8 cellular contexts compared by ENCODE assay signal in the genomic region with DNA sequence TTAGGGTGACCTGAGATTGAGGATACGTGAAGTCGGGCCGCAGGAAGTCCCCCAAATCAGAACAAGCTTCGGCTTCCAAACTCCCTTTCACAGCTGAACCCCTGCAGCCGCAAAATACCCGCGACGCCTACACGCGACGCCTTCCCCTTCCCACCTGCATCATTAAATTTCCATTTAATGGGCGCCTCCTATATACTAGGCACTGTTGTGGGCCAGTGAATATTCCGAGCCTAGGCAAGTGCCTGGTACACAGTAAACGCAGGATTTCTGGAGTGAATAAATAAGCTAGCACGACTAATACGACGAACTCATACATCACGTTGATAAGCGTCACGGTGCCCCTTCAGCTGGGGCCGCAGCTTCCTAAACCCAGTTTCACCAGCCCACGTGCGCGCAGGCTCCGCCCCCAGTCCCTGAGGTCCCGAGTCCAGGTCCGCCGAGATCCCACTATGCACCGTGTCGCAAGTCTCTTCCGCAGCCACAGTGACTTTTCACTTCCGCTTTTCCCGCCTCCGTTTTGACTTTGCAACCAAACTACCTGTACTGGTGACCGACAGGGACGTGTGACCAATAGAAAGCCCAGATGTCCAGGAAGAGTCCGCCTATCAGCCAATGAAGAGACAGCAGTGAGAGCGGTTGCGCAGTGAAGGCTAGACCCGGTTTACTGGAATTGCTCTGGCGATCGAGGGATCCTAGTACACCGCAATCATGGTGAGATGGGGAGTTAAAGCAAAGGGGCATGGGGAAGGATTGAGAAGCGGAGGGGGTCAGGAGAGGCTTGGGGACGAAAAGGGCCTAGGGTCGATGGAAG. TPM values are rescaled to one million over a fixed set of nuclear protein-coding genes. Genes with fewer than 3 reads are reported as not detected.
DNase-seq lines count a peak whose midpoint lies in the region; ATAC-seq and TF ChIP-seq lines count a peak whose summit lies in the region.

Gene PSMB3, plus strand, starts transcription at position 623 of the 811 bp plus-strand sequence. Its CDS starts 86 bp downstream, at position 709.

- H4K20me1 ChIP-seq in hepatocyte (ENCODE audit: insufficient read depth, poor library complexity, severe bottlenecking) = no peaks in the 10 kb centered on the region

- H3K27ac ChIP-seq in hepatocyte (peak within 1 kb of the TSS; percentile 82), aorta (ENCODE audit: low read depth in 1 of 2, low read length in 2 of 2) (peak within 1 kb of the TSS in 1 of 2 donors; percentile 84)

- H3K27me3 ChIP-seq in hepatocyte (no peaks in the 10 kb centered on the region), aorta (ENCODE audit: control insufficient read depth in 1 of 2, insufficient read depth in 2 of 2, low read length in 1 of 2) (no peaks in the 10 kb centered on the region)

- no peaks in the 10 kb centered on the region for H3K9me2 ChIP-seq in hepatocyte (replicated peaks; ENCODE audit: insufficient read depth)

- intact Hi-C loops in aorta (cut with DNase I) = loop anchor here in 1 of 2 donors (5.0 kb wide), 1 partner anchor 45 kb away; the partner anchor contains the start of gene PIP4K2B

- peak within 1 kb of the TSS; percentile 79 for H3K4me3 ChIP-seq in astrocyte of the cerebellum (ENCODE audit: low read depth, low read length)
- peak within 1 kb of the TSS; percentile 43 for H3K4me3 ChIP-seq in hepatocyte
- peak within 1 kb of the TSS; percentile 63 to 81 for H3K4me3 ChIP-seq in aorta (ENCODE audit: low read length in 2 of 2)

- peak; percentile 84 for ATAC-seq in GM18517 (IDR thresholded peaks at IDR 0.05; ENCODE audit: unreplicated experiment)
- peak; percentile 77 for ATAC-seq in HG03039 (IDR thresholded peaks at IDR 0.05; ENCODE audit: unreplicated experiment)
- ATAC-seq in aorta (ENCODE audit: low FRiP score) = peak; percentile 92

- WGBS in hepatocyte (ENCODE audit: low lambda C conversion rate, missing lambda C conversion rate) = under 1% methylated on average over 46 of the region's 46 CpGs
- 0% methylated on average over 46 of the region's 46 CpGs for WGBS in aorta, 2 donors

- H3K79me2 ChIP-seq in hepatocyte = peaks cover 35% of the 10 kb centered on the region

- DNase-seq in NCI-H2081 (lab: John Stamatoyannopoulos, UW) (peak; percentile 99 to 100), T-helper 9 cell (peak; percentile 88), astrocyte of the cerebellum (ENCODE audit: low read depth) (peak; percentile 97), hepatocyte (ENCODE audit: low spot score) (peak; percentile 98), renal cortical epithelial cell (ENCODE audit: low read depth) (peak; percentile 99), aorta (peak; percentile 98 to 99)

- in situ Hi-C loops in astrocyte of the cerebellum (cut with HindIII; ENCODE audit: low sequenced_read_pairs) = no loop called here

- peak within 1 kb of the TSS; percentile 99 for H3K4me2 ChIP-seq in hepatocyte

- TF ChIP-seq CTCF in astrocyte of the cerebellum (IDR thresholded peaks at IDR 0.05; ENCODE audit: low read depth, low read length, missing control alignments) = no peak
- TF ChIP-seq CTCF in hepatocyte (IDR thresholded peaks at IDR 0.05; ENCODE audit: poor library complexity) = no peak

- peak within 1 kb of the TSS; percentile 76 for H2AFZ ChIP-seq in hepatocyte

- H3K4me1 ChIP-seq in hepatocyte (ENCODE audit: insufficient read depth) (peaks cover 26% of the 10 kb centered on the region), aorta (ENCODE audit: control insufficient read depth in 1 of 2, insufficient read depth in 2 of 2, low read length in 2 of 2) (no peaks in the 10 kb centered on the region)

- H3K9me3 ChIP-seq in hepatocyte (ENCODE audit: low read depth) (no peaks in the 10 kb centered on the region), aorta (ENCODE audit: control insufficient read depth, low read length) (no peaks in the 10 kb centered on the region)

- no peaks in the 10 kb centered on the region for H3K36me3 ChIP-seq in hepatocyte (replicated peaks; ENCODE audit: insufficient read depth, low read depth)
- H3K36me3 ChIP-seq in aorta (ENCODE audit: control insufficient read depth in 1 of 2, insufficient read depth in 2 of 2, low read length in 1 of 2) = peaks cover 0 to 3% of the 10 kb centered on the region in 2 donors

RNA-seq across cellular contexts. Expression of gene PSMB3, which starts in this region (rescaled TPM):
- total RNA-seq in hepatocyte (127 and 166 TPM in 2 replicates), renal cortical epithelial cell (129 and 436 TPM in 2 replicates), aorta (100 to 1,000 TPM in 1 of 2 donors, 10 to 100 TPM in 1; 99.9 to 109 TPM)
- polyA plus RNA-seq in hepatocyte (252 and 275 TPM in 2 replicates), aorta (100 to 1,000 TPM; 164 to 183 TPM)
